ENCODE assay signal across 8 cellular contexts in genomic region chr18:23872701-23873550, GRCh38.
DNase-seq lines count a peak whose midpoint lies in the region; ATAC-seq and FAIRE-seq lines count a peak whose summit lies in the region.
"Had no signal": no experiment of that assay in that cellular context is flagged by ENCODE, and none has a peak within 500 bp of the region (broad histone marks: within the 10 kb centered on the region; RNA-seq: fewer than 3 reads in every experiment).

No MANE protein-coding gene starts in this region.

- FAIRE-seq in RCC 7860 (lab: Jason Lieb, UNC), result no peak

- DNase-seq in NCI-H82 treated with DMSO at 0.1 percent for 48 hours (lab: John Stamatoyannopoulos, UW; ENCODE audit: unreplicated experiment), result peak; percentile 37
- peak; percentile 38 for DNase-seq in activated effector memory CD4-positive, alpha-beta T cell treated with Interleukin-2 at 50 U/mL for 16 hours
- DNase-seq in left kidney (ENCODE audit: low read depth, low spot score), result peak; percentile 92
- peak; percentile 26 for DNase-seq in stimulated activated naive CD8-positive, alpha-beta T cell treated with anti-CD3 and anti-CD28 coated beads, Interleukin-15, Interleukin-2, amounts not matched to agents 100 U/mL and 50 U/mL, for 24 hours
- no peak for DNase-seq in HUDEP-2 (lab: John Stamatoyannopoulos, UW; ENCODE audit: unreplicated experiment in 76 of 76)
- no peak for DNase-seq in RCC 7860 (ENCODE audit: low spot score)
- DNase-seq: IMR-90 had no signal

- peak; percentile 41 for ATAC-seq in stimulated activated naive CD8-positive, alpha-beta T cell treated with anti-CD3 and anti-CD28 coated beads, Interleukin-15, Interleukin-2, amounts not matched to agents 100 U/mL and 50 U/mL, for 24 hours
- no peak for ATAC-seq in GM19328 (IDR thresholded peaks at IDR 0.05; ENCODE audit: unreplicated experiment)

Comparison
In these comparisons a context has a peak if more than half of its experiments do, and no peak if none do; other contexts are left out.
1. DNase-seq: peak in NCI-H82 treated with DMSO at 0.1 percent for 48 hours (single experiment), activated effector memory CD4-positive, alpha-beta T cell treated with Interleukin-2 at 50 U/mL for 16 hours (single experiment), left kidney (single experiment) and stimulated activated naive CD8-positive, alpha-beta T cell treated with anti-CD3 and anti-CD28 coated beads, Interleukin-15, Interleukin-2, amounts not matched to agents 100 U/mL and 50 U/mL, for 24 hours (single experiment); none in HUDEP-2 (0 of 76) and RCC 7860 (single experiment).